Comparison of ENCODE assay signal across 12 cellular contexts in the genomic region with DNA sequence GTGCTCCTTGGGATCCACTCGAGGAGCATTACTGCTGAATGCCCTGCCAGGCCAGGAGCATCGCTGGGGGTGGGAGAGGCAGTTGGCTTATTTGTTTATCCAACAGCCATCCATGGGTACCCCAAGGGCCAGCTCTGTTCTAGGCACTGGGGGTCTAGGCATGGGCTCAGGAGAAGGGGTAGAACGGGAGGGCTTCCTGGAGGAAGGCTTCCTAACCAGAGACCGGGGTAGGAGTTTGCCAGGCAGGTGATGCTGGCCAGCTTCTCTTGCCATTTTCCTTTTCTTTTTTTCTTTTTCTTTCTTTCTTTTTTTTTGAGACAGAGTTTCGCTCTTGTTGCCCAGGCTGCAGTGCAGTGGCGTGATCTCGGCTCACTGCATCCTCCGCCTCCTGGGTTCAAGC.
A peak's percentile ranks its signal among the peaks of the same experiment; 100 is the strongest.
DNase-seq lines count a peak whose midpoint lies in the region; ATAC-seq, FAIRE-seq and TF ChIP-seq lines count a peak whose summit lies in the region.
"Had no signal": no experiment of that assay in that cellular context is flagged by ENCODE, and none has a peak within 500 bp of the region (broad histone marks: within the 10 kb centered on the region; RNA-seq: fewer than 3 reads in every experiment).

No MANE protein-coding gene starts in this region.

- no peak overlapping the region; the same call in 2 of the 3 replicates for H3K4me2 ChIP-seq in A549

- H3K9me3 ChIP-seq in A549: no peaks in the 10 kb centered on the region
- H3K9me3 ChIP-seq in CD4-positive, CD25-positive, alpha-beta regulatory T cell (ENCODE audit: control insufficient read depth in 2 of 2, low read length in 2 of 2): no peaks in the 10 kb centered on the region

- peaks cover 4 to 94% (median 44%) of the 10 kb centered on the region in 4 donors for H3K4me1 Mint-ChIP-seq in CD4-positive, CD25-positive, alpha-beta regulatory T cell
- peaks cover 94% of the 10 kb centered on the region for H3K4me1 Mint-ChIP-seq in activated CD8-positive, alpha-beta T cell treated with anti-CD3 and anti-CD28 coated beads, Interleukin-2, amount 10 ng/mL, durations not matched to agents 7 days and 5 days (ENCODE audit: low read depth)
- H3K4me1 Mint-ChIP-seq in neural crest cell: peaks cover 87% of the 10 kb centered on the region

- FAIRE-seq in A549 (lab: Jason Lieb, UNC): no peak

- no peaks in the 10 kb centered on the region for H3K27me3 Mint-ChIP-seq in CD4-positive, CD25-positive, alpha-beta regulatory T cell
- H3K27me3 Mint-ChIP-seq in activated CD8-positive, alpha-beta T cell treated with anti-CD3 and anti-CD28 coated beads, Interleukin-2, amount 10 ng/mL, durations not matched to agents 7 days and 5 days (ENCODE audit: low read depth): no peaks in the 10 kb centered on the region
- no peaks in the 10 kb centered on the region for H3K27me3 Mint-ChIP-seq in neural crest cell (ENCODE audit: low read depth)

- 92% methylated on average over 8 of the region's 8 CpGs for WGBS in A549 (ENCODE audit: missing lambda C conversion rate)

- H3K4me3 Mint-ChIP-seq in CD4-positive, CD25-positive, alpha-beta regulatory T cell: peak overlapping the region; percentile 79 to 87 (median 86)
- peak overlapping the region; percentile 76 for H3K4me3 Mint-ChIP-seq in activated CD8-positive, alpha-beta T cell treated with anti-CD3 and anti-CD28 coated beads, Interleukin-2, amount 10 ng/mL, durations not matched to agents 7 days and 5 days
- peak overlapping the region; percentile 50 for H3K4me3 Mint-ChIP-seq in neural crest cell

- H3K9me3 Mint-ChIP-seq in CD4-positive, CD25-positive, alpha-beta regulatory T cell: no peaks in the 10 kb centered on the region
- no peaks in the 10 kb centered on the region for H3K9me3 Mint-ChIP-seq in activated CD8-positive, alpha-beta T cell treated with anti-CD3 and anti-CD28 coated beads, Interleukin-2, amount 10 ng/mL, durations not matched to agents 7 days and 5 days (ENCODE audit: insufficient read depth)
- H3K9me3 Mint-ChIP-seq in neural crest cell: no peaks in the 10 kb centered on the region

- POLR2A ChIA-PET in A549 (lab: Yijun Ruan, JAX): no interaction called here
- POLR2A ChIA-PET in activated CD8-positive, alpha-beta T cell treated with anti-CD3 and anti-CD28 coated beads, Interleukin-2, amount 10 ng/mL, durations not matched to agents 7 days and 5 days (lab: Charles Lee): interaction anchor here (0.6 to 1.4 kb wide), 8 partner anchors 10 to 746 kb away, joined by 3 to 7 read pairs (median 4); no protein-coding TSS in a partner anchor

- no peaks in the 10 kb centered on the region for H3K27me3 ChIP-seq in CD4-positive, CD25-positive, alpha-beta regulatory T cell (ENCODE audit: control insufficient read depth, insufficient read depth, low read length)

- CTCF ChIA-PET in A549 (lab: Yijun Ruan, JAX): interaction anchor here (0.8 to 1.6 kb wide), 4 partner anchors 11 to 114 kb away, joined by 3 to 8 read pairs (median 4); no protein-coding TSS in a partner anchor
- CTCF ChIA-PET in activated CD8-positive, alpha-beta T cell treated with anti-CD3 and anti-CD28 coated beads, Interleukin-2, amount 10 ng/mL, durations not matched to agents 7 days and 5 days (lab: Charles Lee): interaction anchor here (0.9 to 3.4 kb wide), 15 partner anchors 19 to 113 kb away, joined by 3 to 29 read pairs (median 5); no protein-coding TSS in a partner anchor

- TF ChIP-seq POLR2A in A549 (IDR thresholded peaks at IDR 0.05; ENCODE audit: low read length): no peak

- H3K27ac ChIP-seq in A549: peak overlapping the region in 1 of 2 experiments; percentile 45; a peak in 3 of 6 replicates
- peak overlapping the region; percentile 60 for H3K27ac ChIP-seq in CD4-positive, CD25-positive, alpha-beta regulatory T cell (ENCODE audit: insufficient read depth, low read length, poor library complexity, severe bottlenecking)

- DNase-seq in A549 (ENCODE audit: low read depth in 1 of 2, low spot score in 1 of 2) (no peak), neural crest cell (ENCODE audit: low read depth, low spot score) (no peak), GM20000 (ENCODE audit: low spot score) (no peak), HK-2 (ENCODE audit: unreplicated experiment) (no peak)
- DNase-seq in CD4-positive, CD25-positive, alpha-beta regulatory T cell: no peak
- DNase-seq in activated CD8-positive, alpha-beta T cell treated with anti-CD3 and anti-CD28 coated beads, Interleukin-2, amount 10 ng/mL, durations not matched to agents 7 days and 5 days: no peak
- DNase-seq: activated gamma-delta T cell treated with Interleukin-2 at 50 U/mL for 16 hours; NCI-H1092; RPMI8226; stimulated activated CD4-positive, alpha-beta T cell treated with anti-CD3 and anti-CD28 coated beads, Interleukin-12 subunit alpha, Interleukin-12 subunit beta, amount 100 ng/mL, for 4 hours had no signal

- TF ChIP-seq CTCF in A549 (IDR thresholded peaks at IDR 0.05) (no peak), neural crest cell (conservative IDR thresholded peaks at IDR 0.05) (no peak), GM20000 (IDR thresholded peaks at IDR 0.05; ENCODE audit: extremely low read depth, missing control alignments) (no peak)

- no peak for TF ChIP-seq EP300 in A549 (IDR thresholded peaks at IDR 0.05)

- H3K27ac Mint-ChIP-seq in CD4-positive, CD25-positive, alpha-beta regulatory T cell: peak overlapping the region; percentile 90 to 95 (median 92)
- H3K27ac Mint-ChIP-seq in activated CD8-positive, alpha-beta T cell treated with anti-CD3 and anti-CD28 coated beads, Interleukin-2, amount 10 ng/mL, durations not matched to agents 7 days and 5 days: peak overlapping the region; percentile 91
- no peak overlapping the region for H3K27ac Mint-ChIP-seq in neural crest cell (ENCODE audit: unreplicated experiment)

- peaks cover 76% of the 10 kb centered on the region for H3K4me1 ChIP-seq in A549
- peaks cover 84% of the 10 kb centered on the region for H3K4me1 ChIP-seq in CD4-positive, CD25-positive, alpha-beta regulatory T cell (ENCODE audit: control insufficient read depth, insufficient read depth, low read length, poor library complexity, severe bottlenecking)

- H3K36me3 Mint-ChIP-seq in CD4-positive, CD25-positive, alpha-beta regulatory T cell: peaks cover 3% of the 10 kb centered on the region
- H3K36me3 Mint-ChIP-seq in activated CD8-positive, alpha-beta T cell treated with anti-CD3 and anti-CD28 coated beads, Interleukin-2, amount 10 ng/mL, durations not matched to agents 7 days and 5 days (ENCODE audit: low read depth): peaks cover 46% of the 10 kb centered on the region
- no peaks in the 10 kb centered on the region for H3K36me3 Mint-ChIP-seq in neural crest cell (ENCODE audit: low read depth)

- no peak overlapping the region for H3K4me3 ChIP-seq in A549
- H3K4me3 ChIP-seq in CD4-positive, CD25-positive, alpha-beta regulatory T cell (ENCODE audit: low read depth, low read length): no peak overlapping the region

- no peak for TF ChIP-seq RAD21 in A549 (conservative IDR thresholded peaks at IDR 0.05 in 1 of 2, IDR thresholded peaks at IDR 0.05 in 1 of 2)

- no peaks in the 10 kb centered on the region for H3K36me3 ChIP-seq in CD4-positive, CD25-positive, alpha-beta regulatory T cell (ENCODE audit: control insufficient read depth, insufficient read depth, low read length)

- ATAC-seq in A549 (no peak), HG02981 (IDR thresholded peaks at IDR 0.05; ENCODE audit: unreplicated experiment) (no peak), GM18909 (IDR thresholded peaks at IDR 0.05; ENCODE audit: poor library complexity, unreplicated experiment) (no peak)
- ATAC-seq in CD4-positive, CD25-positive, alpha-beta regulatory T cell (ENCODE audit: low read depth in 2 of 2): no peak
- ATAC-seq in activated CD8-positive, alpha-beta T cell treated with anti-CD3 and anti-CD28 coated beads, Interleukin-2, amount 10 ng/mL, durations not matched to agents 7 days and 5 days: no peak

TF ChIP-seq in A549, 52 proteins besides CTCF, POLR2A, EP300 and RAD21:
- TF ChIP-seq FOXS1 (CRISPR knock-in tag; IDR thresholded peaks at IDR 0.05) (no peak), RARB (CRISPR knock-in tag; IDR thresholded peaks at IDR 0.05) (no peak), ZFP36 (IDR thresholded peaks at IDR 0.05; ENCODE audit: borderline replicate concordance, partially characterized antibody) (peak; percentile 32), FOSB (CRISPR knock-in tag; IDR thresholded peaks at IDR 0.05) (no peak)
